In the genomic region with DNA sequence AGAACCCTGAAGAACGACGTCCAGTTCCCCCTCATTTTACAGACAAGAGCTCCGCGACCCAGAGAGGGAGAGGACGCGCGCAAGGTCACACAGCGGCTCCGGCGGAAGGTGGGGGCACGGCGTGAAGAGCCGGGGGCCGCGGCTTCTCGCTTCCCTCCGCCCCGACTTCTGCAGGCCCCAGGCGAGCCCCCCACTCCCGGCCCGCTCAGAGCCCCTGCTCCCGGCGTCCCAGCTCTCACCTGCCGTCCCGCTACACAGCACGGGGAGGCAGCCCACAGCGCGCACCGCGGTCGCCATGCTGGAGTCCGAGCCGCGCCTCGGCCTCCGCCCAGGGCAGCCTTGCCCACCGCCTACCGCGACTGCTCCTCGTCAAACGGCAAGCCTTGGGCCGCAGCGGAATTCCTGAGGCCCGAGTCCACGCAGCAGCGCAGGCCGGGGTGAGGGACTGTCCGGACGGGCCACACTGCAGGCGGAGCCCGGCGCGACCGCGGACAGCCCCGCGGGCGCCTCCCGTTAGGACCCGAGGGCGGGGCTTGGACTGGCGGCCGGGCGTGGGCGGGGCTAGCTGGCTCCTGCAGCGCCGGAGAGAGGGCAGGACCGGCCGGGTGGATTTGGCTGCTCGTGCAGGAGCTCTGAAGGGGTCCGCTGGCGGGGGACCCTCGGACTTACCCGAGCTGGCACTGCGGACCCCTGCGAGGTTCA, we compare ENCODE assay signal across 8 cellular contexts. TPM values are rescaled to one million over a fixed set of nuclear protein-coding genes. Genes with fewer than 3 reads are reported as not detected.
A peak's percentile ranks its signal among the peaks of the same experiment; 100 is the strongest.
DNase-seq lines count a peak whose midpoint lies in the region; ATAC-seq and TF ChIP-seq lines count a peak whose summit lies in the region.

TSS of gene MRPS5 (minus strand) at position 314 of the 702 bp plus-strand sequence. CDS start at position 297, 17 bp downstream.

- peak; percentile 97 for ATAC-seq in GM21737 (IDR thresholded peaks at IDR 0.05; ENCODE audit: unreplicated experiment)

- H3K36me3 ChIP-seq in KMS-11 (ENCODE audit: insufficient read depth) (no peaks in the 10 kb centered on the region), stomach smooth muscle (ENCODE audit: control insufficient read depth in 2 of 2, insufficient read depth in 2 of 2, low read length in 2 of 2) (no peaks in the 10 kb centered on the region)

- H2AFZ ChIP-seq in KMS-11 (ENCODE audit: low read depth) = peak within 1 kb of the TSS; percentile 79

- H3K4me2 ChIP-seq in KMS-11 = peak within 1 kb of the TSS; percentile 82

- peaks cover 27% of the 10 kb centered on the region; the same call in 1 of the 2 replicates for H3K79me2 ChIP-seq in KMS-11 (ENCODE audit: insufficient read depth, low read depth)

- H3K9ac ChIP-seq in KMS-11 (peak within 1 kb of the TSS; percentile 96), stomach smooth muscle (ENCODE audit: low read length in 2 of 2) (peak within 1 kb of the TSS; percentile 89 to 90)

- peak within 1 kb of the TSS; percentile 97 for H3K27ac Mint-ChIP-seq in neural crest cell (ENCODE audit: unreplicated experiment)

- H3K27me3 ChIP-seq in KMS-11 (ENCODE audit: insufficient read depth, low read depth) = no peaks in the 10 kb centered on the region
- H3K27me3 ChIP-seq in stomach smooth muscle (ENCODE audit: control insufficient read depth in 1 of 2, insufficient read depth in 2 of 2, low read length in 2 of 2) = no peaks in the 10 kb centered on the region

- peak within 1 kb of the TSS; percentile 77 for H3K27ac ChIP-seq in KMS-11
- H3K27ac ChIP-seq in stomach smooth muscle (ENCODE audit: low read length) = peak within 1 kb of the TSS; percentile 89

- no peak for TF ChIP-seq CTCF in KMS-11 (conservative IDR thresholded peaks at IDR 0.05; ENCODE audit: low read depth, low read length)
- no peak for TF ChIP-seq CTCF in neural crest cell (conservative IDR thresholded peaks at IDR 0.05)

- H3K27me3 Mint-ChIP-seq in neural crest cell (ENCODE audit: low read depth) = no peaks in the 10 kb centered on the region

- H3K4me3 ChIP-seq in KMS-11 (IDR thresholded peaks at IDR 0.05; ENCODE audit: insufficient read depth, low read depth, low read length) (peak within 1 kb of the TSS; percentile 52), stomach smooth muscle (ENCODE audit: low read length in 2 of 2) (peak within 1 kb of the TSS; percentile 97 to 100)

- peaks cover 7% of the 10 kb centered on the region for H3K4me1 ChIP-seq in KMS-11 (ENCODE audit: low read depth, poor library complexity, severe bottlenecking)
- H3K4me1 ChIP-seq in stomach smooth muscle (ENCODE audit: control insufficient read depth, insufficient read depth, low read length) = peaks cover 15% of the 10 kb centered on the region

- H3K9me3 ChIP-seq in stomach smooth muscle (ENCODE audit: control insufficient read depth in 2 of 2, low read length in 2 of 2) = no peaks in the 10 kb centered on the region

- peaks cover 34% of the 10 kb centered on the region for H3K4me1 Mint-ChIP-seq in neural crest cell

- H3K9me3 Mint-ChIP-seq in neural crest cell = no peaks in the 10 kb centered on the region

- peaks cover 13% of the 10 kb centered on the region for H3K36me3 Mint-ChIP-seq in neural crest cell (ENCODE audit: low read depth)

- no peaks in the 10 kb centered on the region for H4K20me1 ChIP-seq in KMS-11 (ENCODE audit: insufficient read depth)

- H3K4me3 Mint-ChIP-seq in neural crest cell = peak within 1 kb of the TSS; percentile 98

- peak; percentile 75 for DNase-seq in EH (ENCODE audit: low read depth)
- peak; percentile 44 to 77 for DNase-seq in SHP77 (lab: John Stamatoyannopoulos, UW)
- DNase-seq in activated effector memory CD4-positive, alpha-beta T cell treated with Interleukin-2 at 50 U/mL for 16 hours = peak; percentile 81
- peak; percentile 14 for DNase-seq in fibroblast of the conjunctiva (ENCODE audit: low read depth)
- peak; percentile 86 for DNase-seq in neural crest cell (ENCODE audit: low read depth, low spot score)

RNA-seq across cellular contexts. Expression of gene MRPS5, which starts in this region (rescaled TPM):
- total RNA-seq in neural crest cell = 58.8 and 60.7 TPM in 2 replicates

Comparison
In these comparisons a context has a peak if more than half of its experiments do, and no peak if none do; other contexts are left out.
1. Peak in every context shown above with its lines: DNase-seq, ATAC-seq, H3K4me3 ChIP-seq and H3K27ac ChIP-seq.
2. DNase-seq: peak in every context shown above with its lines; median percentile 86 in neural crest cell; 81 in activated effector memory CD4-positive, alpha-beta T cell treated with Interleukin-2 at 50 U/mL for 16 hours; 75 in EH; 60 in SHP77; 14 in fibroblast of the conjunctiva.